11 cellular contexts compared by ENCODE assay signal in the genomic region with DNA sequence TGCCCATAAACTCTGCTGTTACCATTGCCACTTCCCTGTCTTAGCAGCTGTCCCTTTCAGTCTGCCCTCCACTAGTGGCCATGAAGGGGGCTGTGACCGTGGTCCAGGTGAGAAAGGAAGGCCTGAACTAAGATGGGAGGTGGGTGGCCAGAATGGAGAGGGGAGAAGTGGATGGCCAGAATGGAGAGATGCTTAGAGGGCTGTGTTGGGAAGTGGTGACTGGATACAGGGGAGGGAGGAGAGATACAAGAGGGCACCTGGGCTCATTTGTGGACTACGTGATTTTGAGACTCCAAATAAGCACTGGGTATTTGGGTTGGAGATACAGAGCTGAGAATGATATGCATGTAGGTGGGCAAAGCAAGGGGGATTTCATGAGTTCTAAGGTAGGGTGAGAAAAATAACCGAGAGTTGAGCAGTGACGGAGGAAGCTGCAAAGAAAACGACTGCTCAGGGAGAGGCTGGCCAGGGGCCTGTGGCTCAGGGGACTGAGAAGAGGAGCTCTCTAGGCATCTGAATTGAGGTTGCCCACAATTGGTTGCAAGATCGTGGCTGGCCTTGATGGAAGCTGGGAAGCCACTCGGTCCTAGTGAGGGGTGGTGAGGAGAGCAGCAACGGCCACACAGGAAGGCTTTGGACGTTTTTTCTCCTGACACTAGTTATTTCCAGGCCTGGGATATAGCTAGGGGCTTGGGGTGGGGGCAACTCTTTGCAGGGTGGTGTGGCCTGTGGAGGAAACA. TPM values are rescaled to one million over a fixed set of nuclear protein-coding genes. Genes with fewer than 3 reads are reported as not detected.
DNase-seq lines count a peak whose midpoint lies in the region; TF ChIP-seq lines count a peak whose summit lies in the region.
"Had no signal": no experiment of that assay in that cellular context is flagged by ENCODE, and none has a peak within 500 bp of the region (broad histone marks: within the 10 kb centered on the region; RNA-seq: fewer than 3 reads in every experiment).

No MANE protein-coding gene starts in this region.

- BruUV-seq in Caco-2 (replicated peaks; lab: Mats Ljungman, UMichigan): no TSS peak

- POLR2A ChIA-PET in Caco-2 (lab: Charles Lee): no interaction called here
- POLR2A ChIA-PET in activated CD4-positive, alpha-beta memory T cell treated with anti-CD3 and anti-CD28 coated beads, Interleukin-2, amount 10 ng/mL, durations not matched to agents 7 days and 5 days (lab: Charles Lee): interaction anchor here (0.7 to 1.5 kb wide), 5 partner anchors 8 to 32 kb away, joined by 3 to 5 read pairs (median 3); no protein-coding TSS in a partner anchor

- no peak for TF ChIP-seq CTCF in Caco-2 (IDR thresholded peaks at IDR 0.05; ENCODE audit: insufficient read depth in 1 of 2, low read depth in 1 of 2, low read length in 1 of 2, severe bottlenecking in 1 of 2, unreplicated experiment in 1 of 2)

- H3K4me1 Mint-ChIP-seq in Caco-2 (ENCODE audit: low read depth, unreplicated experiment): peaks cover 22% of the 10 kb centered on the region
- peaks cover 40% of the 10 kb centered on the region for H3K4me1 Mint-ChIP-seq in activated CD4-positive, alpha-beta memory T cell treated with anti-CD3 and anti-CD28 coated beads, Interleukin-2, amount 10 ng/mL, durations not matched to agents 7 days and 5 days

- CTCF ChIA-PET in Caco-2 (lab: Charles Lee): interaction anchor here (0.5 kb wide), 1 partner anchor 196 kb away, joined by 6 read pairs; no protein-coding TSS in a partner anchor
- CTCF ChIA-PET in activated CD4-positive, alpha-beta memory T cell treated with anti-CD3 and anti-CD28 coated beads, Interleukin-2, amount 10 ng/mL, durations not matched to agents 7 days and 5 days (lab: Charles Lee): interaction anchor here (1.1 kb wide), 1 partner anchor 8 kb away, joined by 3 read pairs; no protein-coding TSS in a partner anchor

- no peak overlapping the region for H3K4me3 ChIP-seq in BLaER1 treated with 17β-estradiol and CSF1 and Interleukin-3, amounts not matched to agents 10 nM and 100 nM
- H3K4me3 ChIP-seq in Caco-2 (ENCODE audit: low read depth, low read length) (no peak overlapping the region), mesodermal cell (ENCODE audit: extremely low read depth, insufficient read depth, low read length, poor library complexity, severe bottlenecking) (no peak overlapping the region)
- H3K4me3 ChIP-seq: ascending aorta had no signal

- H3K4me3 Mint-ChIP-seq in Caco-2 (ENCODE audit: unreplicated experiment): no peak overlapping the region
- no peak overlapping the region for H3K4me3 Mint-ChIP-seq in activated CD4-positive, alpha-beta memory T cell treated with anti-CD3 and anti-CD28 coated beads, Interleukin-2, amount 10 ng/mL, durations not matched to agents 7 days and 5 days

- peak overlapping the region in 6 of 11 experiments; percentile 11 to 58 (median 30); a peak in 12 of 22 replicates for H3K27ac ChIP-seq in BLaER1 treated with 17β-estradiol and CSF1 and Interleukin-3, amounts not matched to agents 10 nM and 100 nM
- H3K27ac ChIP-seq in mesodermal cell (ENCODE audit: low read depth, low read length, severe bottlenecking) (peak overlapping the region; percentile 29), caudate nucleus (ENCODE audit: low read depth, low read length) (no peak overlapping the region)
- H3K27ac ChIP-seq: ascending aorta had no signal

- peaks cover 97% of the 10 kb centered on the region for H3K36me3 Mint-ChIP-seq in Caco-2 (ENCODE audit: insufficient read depth, unreplicated experiment)
- peaks cover 47% of the 10 kb centered on the region for H3K36me3 Mint-ChIP-seq in activated CD4-positive, alpha-beta memory T cell treated with anti-CD3 and anti-CD28 coated beads, Interleukin-2, amount 10 ng/mL, durations not matched to agents 7 days and 5 days (ENCODE audit: low read depth)

- WGBS in mesodermal cell (ENCODE audit: insufficient coverage in 2 of 2), 2 experiments: 88 to 90% methylated on average over 9 of the region's 9 CpGs

- H3K27ac Mint-ChIP-seq in Caco-2 (ENCODE audit: unreplicated experiment): peak overlapping the region; percentile 1
- peak overlapping the region; percentile 54 for H3K27ac Mint-ChIP-seq in activated CD4-positive, alpha-beta memory T cell treated with anti-CD3 and anti-CD28 coated beads, Interleukin-2, amount 10 ng/mL, durations not matched to agents 7 days and 5 days

- H3K27me3 ChIP-seq in BLaER1 treated with 17β-estradiol and CSF1 and Interleukin-3, amounts not matched to agents 10 nM and 100 nM: no peaks in the 10 kb centered on the region
- no peaks in the 10 kb centered on the region for H3K27me3 ChIP-seq in Caco-2 (replicated peaks; ENCODE audit: control insufficient read depth, insufficient read depth, low read length)
- H3K27me3 ChIP-seq: ascending aorta had no signal

- no peaks in the 10 kb centered on the region for H3K9me3 Mint-ChIP-seq in Caco-2 (ENCODE audit: unreplicated experiment)
- H3K9me3 Mint-ChIP-seq in activated CD4-positive, alpha-beta memory T cell treated with anti-CD3 and anti-CD28 coated beads, Interleukin-2, amount 10 ng/mL, durations not matched to agents 7 days and 5 days: no peaks in the 10 kb centered on the region

- H3K9ac ChIP-seq in BLaER1 treated with 17β-estradiol and CSF1 and Interleukin-3, amounts not matched to agents 10 nM and 100 nM: peak overlapping the region in 3 of 11 experiments; percentile 3 to 29 (median 8); a peak in 3 of 22 replicates

- peak overlapping the region in 6 of 11 experiments; percentile 3 to 76 (median 49); a peak in 9 of 22 replicates for H3K4me2 ChIP-seq in BLaER1 treated with 17β-estradiol and CSF1 and Interleukin-3, amounts not matched to agents 10 nM and 100 nM

- H3K9me3 ChIP-seq in BLaER1 treated with 17β-estradiol and CSF1 and Interleukin-3, amounts not matched to agents 10 nM and 100 nM (replicated peaks in 1 of 11): no peaks in the 10 kb centered on the region
- H3K9me3 ChIP-seq in Caco-2: no peaks in the 10 kb centered on the region
- no peaks in the 10 kb centered on the region for H3K9me3 ChIP-seq in mesodermal cell (ENCODE audit: control insufficient read depth, low read length)
- H3K9me3 ChIP-seq: ascending aorta had no signal

- no peaks in the 10 kb centered on the region for H3K27me3 Mint-ChIP-seq in Caco-2 (ENCODE audit: insufficient read depth, unreplicated experiment)
- no peaks in the 10 kb centered on the region for H3K27me3 Mint-ChIP-seq in activated CD4-positive, alpha-beta memory T cell treated with anti-CD3 and anti-CD28 coated beads, Interleukin-2, amount 10 ng/mL, durations not matched to agents 7 days and 5 days

- intact Hi-C loops in Caco-2 (cut with micrococcal nuclease; ENCODE audit: unreplicated experiment): no loop called here

- H4K20me1 ChIP-seq in BLaER1 treated with 17β-estradiol and CSF1 and Interleukin-3, amounts not matched to agents 10 nM and 100 nM: peaks cover 42 to 100% (median 97%) of the 10 kb centered on the region in 11 experiments

- peaks cover 45 to 83% (median 61%) of the 10 kb centered on the region in 11 experiments for H3K36me3 ChIP-seq in BLaER1 treated with 17β-estradiol and CSF1 and Interleukin-3, amounts not matched to agents 10 nM and 100 nM
- H3K36me3 ChIP-seq in Caco-2 (ENCODE audit: control insufficient read depth, insufficient read depth, low read length) (peaks cover 4% of the 10 kb centered on the region), mesodermal cell (ENCODE audit: control insufficient read depth, insufficient read depth, low read length) (peaks cover 59% of the 10 kb centered on the region)

- DNase-seq in Caco-2: no peak
- no peak for DNase-seq in activated CD4-positive, alpha-beta memory T cell treated with anti-CD3 and anti-CD28 coated beads, Interleukin-2, amount 10 ng/mL, durations not matched to agents 7 days and 5 days
- no peak for DNase-seq in superior temporal gyrus (ENCODE audit: extremely low spot score)
- no peak for DNase-seq in putamen (ENCODE audit: low spot score)
- DNase-seq in caudate nucleus (lab: John Stamatoyannopoulos, UW): no peak
- DNase-seq: activated CD4-positive, alpha-beta T cell treated with anti-CD3 and anti-CD28 coated beads, Interleukin-2, amount 50 U/mL, for 48 hours; DMS79; NCI-H510A had no signal

- peaks cover 47 to 100% (median 85%) of the 10 kb centered on the region in 10 experiments for H3K4me1 ChIP-seq in BLaER1 treated with 17β-estradiol and CSF1 and Interleukin-3, amounts not matched to agents 10 nM and 100 nM
- 0 out of 2 replicates have a peak, but pooled peaks cover 3% of the 10 kb centered on the region for H3K4me1 ChIP-seq in Caco-2
- H3K4me1 ChIP-seq in mesodermal cell (ENCODE audit: control insufficient read depth, insufficient read depth, low read length, poor library complexity, severe bottlenecking): peaks cover 40% of the 10 kb centered on the region

RNA-seq across cellular contexts. Expression of gene PANK2, which starts 36.9 kb away (rescaled TPM):
- 55.8 and 58.3 TPM in 2 replicates for total RNA-seq in Caco-2 (2022)
- 10 to 100 TPM; 63.3 to 63.8 TPM for total RNA-seq in activated CD4-positive, alpha-beta memory T cell treated with anti-CD3 and anti-CD28 coated beads, Interleukin-2, amount 10 ng/mL, durations not matched to agents 7 days and 5 days
- 33.0 TPM for polyA plus RNA-seq in mesodermal cell (2013, experiment 1 of 2)
- 30.6 TPM for polyA plus RNA-seq in mesodermal cell (2013, experiment 2 of 2)
